Comparison of ENCODE assay signal across 11 cellular contexts in genomic region chr2:198488964-198489363, GRCh38.
"Had no signal": no experiment of that assay in that cellular context is flagged by ENCODE, and none has a peak within 500 bp of the region (broad histone marks: within the 10 kb centered on the region; RNA-seq: fewer than 3 reads in every experiment).

No MANE protein-coding gene starts in this region.

- ATAC-seq: GM23338, HCT116 had no signal

- H3K4me2 ChIP-seq: GM23338 had no signal

- FAIRE-seq: H1, H54 had no signal

- H3K9ac ChIP-seq: GM23248 had no signal

- H3K4me1 ChIP-seq: HAP-1 had no signal

- H3K36me3 ChIP-seq: HAP-1 had no signal

- H2AFZ ChIP-seq: GM23248, GM23338 had no signal

- H3K27ac ChIP-seq: GM23248 had no signal

- H3K9me3 ChIP-seq: HAP-1 had no signal

- H3K4me3 ChIP-seq: GM23248, GM23338, HAP-1 had no signal

- DNase-seq: GM23248, GOT3, H7, H9, HCEC 1CT, HFFc6 had no signal
